Comparison of ENCODE assay signal across 12 cellular contexts in genomic region chr22:46377566-46378498, GRCh38. TPM values are rescaled to one million over a fixed set of nuclear protein-coding genes. Genes with fewer than 3 reads are reported as not detected.
DNase-seq lines count a peak whose midpoint lies in the region; TF ChIP-seq lines count a peak whose summit lies in the region.
"Had no signal": no experiment of that assay in that cellular context is flagged by ENCODE, and none has a peak within 500 bp of the region (broad histone marks: within the 10 kb centered on the region; RNA-seq: fewer than 3 reads in every experiment).

No MANE protein-coding gene starts in this region.

- H3K9me3 ChIP-seq in endodermal cell (ENCODE audit: control insufficient read depth, low read length): peaks cover 20% of the 10 kb centered on the region
- peaks cover 0 to 2% of the 10 kb centered on the region in 2 donors for H3K9me3 ChIP-seq in mucosa of rectum (ENCODE audit: control insufficient read depth in 2 of 2, low read length in 2 of 2)
- H3K9me3 ChIP-seq: suprapubic skin had no signal

- no peak for TF ChIP-seq CTCF in endodermal cell (conservative IDR thresholded peaks at IDR 0.05)

- peak overlapping the region; percentile 29 for H3K4me3 Mint-ChIP-seq in endodermal cell

- H3K27ac Mint-ChIP-seq in endodermal cell: peak overlapping the region; percentile 96

- H3K36me3 Mint-ChIP-seq in endodermal cell (ENCODE audit: low read depth): peaks cover 57% of the 10 kb centered on the region

- DNase-seq in COLO668 (lab: John Stamatoyannopoulos, UW; ENCODE audit: unreplicated experiment) (peak; percentile 78), endodermal cell (peak; percentile 95), activated gamma-delta T cell (lab: John Stamatoyannopoulos, UW) (no peak), NCI-H1092 (lab: John Stamatoyannopoulos, UW) (no peak), NCI-H524 treated with DMSO at 0.1 percent for 48 hours (lab: John Stamatoyannopoulos, UW) (no peak)
- no peak for DNase-seq in stimulated activated CD8-positive, alpha-beta memory T cell treated with anti-CD3 and anti-CD28 coated beads, Interleukin-4, amount 100 ng/mL, for 48 hours
- DNase-seq: activated CD4-positive, alpha-beta T cell treated with anti-CD3 and anti-CD28 coated beads, Interleukin-2, amount 50 U/mL, for 1 hour; glutamatergic neuron; NCI-H345 had no signal

- peaks cover 17% of the 10 kb centered on the region for H3K9me3 Mint-ChIP-seq in endodermal cell

- peaks cover 23% of the 10 kb centered on the region for H3K36me3 ChIP-seq in endodermal cell (ENCODE audit: control insufficient read depth, insufficient read depth, low read length)
- no peaks in the 10 kb centered on the region for H3K36me3 ChIP-seq in mucosa of rectum (ENCODE audit: control insufficient read depth in 2 of 2, insufficient read depth in 2 of 2, low read length in 2 of 2)

- 35 to 39% methylated on average over 7 to 25 of the region's 25 CpGs for WGBS in endodermal cell (ENCODE audit: insufficient coverage in 1 of 2, insufficient read length in 1 of 2), 2 experiments

- H3K4me1 ChIP-seq in endodermal cell (ENCODE audit: control insufficient read depth, insufficient read depth, low read length) (peaks cover 12% of the 10 kb centered on the region), mucosa of rectum (ENCODE audit: control insufficient read depth in 2 of 2, insufficient read depth in 2 of 2, low read length in 2 of 2) (peaks cover 31 to 54% of the 10 kb centered on the region in 2 donors)

- H3K9ac ChIP-seq in endodermal cell (ENCODE audit: extremely low read depth, low read length, poor library complexity, severe bottlenecking) (peak overlapping the region; percentile 80), mucosa of rectum (ENCODE audit: low read depth in 1 of 2, low read length in 2 of 2) (peak overlapping the region in 1 of 2 donors; percentile 54)

- H3K27ac ChIP-seq in endodermal cell (ENCODE audit: low read depth, low read length) (peak overlapping the region; percentile 81), mucosa of rectum (ENCODE audit: low read depth in 2 of 2, low read length in 2 of 2) (peak overlapping the region; percentile 58 to 75)
- H3K27ac ChIP-seq: suprapubic skin had no signal

- TF ChIP-seq EP300 in Ishikawa (IDR thresholded peaks at IDR 0.05; ENCODE audit: borderline replicate concordance): peak; percentile 91

- no peaks in the 10 kb centered on the region for H3K27me3 Mint-ChIP-seq in endodermal cell (ENCODE audit: insufficient read depth)

- TF ChIP-seq RAD21 in Ishikawa (IDR thresholded peaks at IDR 0.05; ENCODE audit: low read depth): peak; percentile 26; the same call in 1 of the 2 replicates

- peaks cover 33% of the 10 kb centered on the region for H3K4me1 Mint-ChIP-seq in endodermal cell

- H3K27me3 ChIP-seq in endodermal cell (ENCODE audit: control insufficient read depth, insufficient read depth, low read length, poor library complexity, severe bottlenecking): no peaks in the 10 kb centered on the region
- no peaks in the 10 kb centered on the region for H3K27me3 ChIP-seq in mucosa of rectum (ENCODE audit: control insufficient read depth in 2 of 2, insufficient read depth in 2 of 2, low read length in 2 of 2)

- no peak overlapping the region for H3K4me3 ChIP-seq in endodermal cell (ENCODE audit: low read length)
- no peak overlapping the region for H3K4me3 ChIP-seq in mucosa of rectum (ENCODE audit: low read length in 2 of 2)
- H3K4me3 ChIP-seq: suprapubic skin had no signal

TF ChIP-seq in Ishikawa, 13 proteins besides CTCF, POLR2A, EP300 and RAD21:
- TF ChIP-seq EGR1 (IDR thresholded peaks at IDR 0.05) (peak; percentile 57), TCF12 (IDR thresholded peaks at IDR 0.05; ENCODE audit: low read depth) (peak; percentile 97), TAF1 (IDR thresholded peaks at IDR 0.05; ENCODE audit: low read depth) (no peak), TEAD4 (IDR thresholded peaks at IDR 0.05) (peak; percentile 96), REST (IDR thresholded peaks at IDR 0.05; ENCODE audit: low read depth) (no peak), FOXM1 (IDR thresholded peaks at IDR 0.05; ENCODE audit: borderline replicate concordance, low read depth) (peak; percentile 87), USF1 (IDR thresholded peaks at IDR 0.05) (peak; percentile 54), NFIC (IDR thresholded peaks at IDR 0.05) (peak; percentile 77), CEBPB (IDR thresholded peaks at IDR 0.05) (peak; percentile 100), CREB1 (IDR thresholded peaks at IDR 0.05; ENCODE audit: low read depth) (no peak), MAX (IDR thresholded peaks at IDR 0.05) (peak; percentile 71), YY1 (IDR thresholded peaks at IDR 0.05; ENCODE audit: low read depth) (0 out of 2 replicates have a peak, but pooled peaks have one; percentile 21), ZBTB7A (IDR thresholded peaks at IDR 0.05; ENCODE audit: low read depth) (peak; percentile 74)

RNA-seq across cellular contexts. Expression of gene TRMU, which starts 42.3 kb away (rescaled TPM):
- 10 to 100 TPM; 79.7 to 84.5 TPM for total RNA-seq in endodermal cell
- 53.2 TPM for polyA plus RNA-seq in endodermal cell (2013, experiment 1 of 2)
- polyA plus RNA-seq in endodermal cell (2013, experiment 2 of 2): 44.8 TPM

Comparison
In these comparisons a context has a peak if more than half of its experiments do, and no peak if none do; other contexts are left out.
1. DNase-seq: peak in COLO668 (single experiment) and endodermal cell (single experiment); none in stimulated activated CD8-positive, alpha-beta memory T cell treated with anti-CD3 and anti-CD28 coated beads, Interleukin-4, amount 100 ng/mL, for 48 hours (single experiment), activated gamma-delta T cell (single experiment), NCI-H1092 (single experiment) and NCI-H524 treated with DMSO at 0.1 percent for 48 hours (single experiment).